In the genomic region with DNA sequence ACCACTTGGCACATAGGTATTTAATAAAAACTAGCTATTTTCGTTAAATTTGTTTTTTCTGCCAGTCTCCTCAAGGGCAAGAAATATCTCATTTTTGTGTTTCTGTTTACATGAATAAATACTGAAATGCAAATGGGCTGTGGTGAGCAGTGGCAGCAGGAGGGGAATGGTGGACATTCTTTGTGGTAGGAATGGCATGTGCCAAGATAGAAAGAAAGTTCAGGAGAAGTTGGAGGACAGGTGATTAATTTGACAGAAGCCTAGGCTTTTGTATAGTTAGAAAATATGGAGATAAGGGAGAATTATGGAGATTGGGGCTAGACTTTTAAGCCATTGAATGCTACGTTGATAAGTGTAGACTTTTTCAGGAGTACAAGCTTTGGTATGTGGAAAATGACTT, we compare ENCODE assay signal across 12 cellular contexts. TPM values are rescaled to one million over a fixed set of nuclear protein-coding genes. Genes with fewer than 3 reads are reported as not detected.
A peak's percentile ranks its signal among the peaks of the same experiment; 100 is the strongest.
DNase-seq lines count a peak whose midpoint lies in the region; ATAC-seq and TF ChIP-seq lines count a peak whose summit lies in the region.
"Had no signal": no experiment of that assay in that cellular context is flagged by ENCODE, and none has a peak within 500 bp of the region (broad histone marks: within the 10 kb centered on the region; RNA-seq: fewer than 3 reads in every experiment).

No MANE protein-coding gene starts in this region.

- H3K4me2 ChIP-seq in SU-DHL-6 (ENCODE audit: low read depth, low read length, poor library complexity, severe bottlenecking): peak overlapping the region; percentile 67

- peaks cover 25% of the 10 kb centered on the region; the same call in 1 of the 2 replicates for H3F3A ChIP-seq in SU-DHL-6 (ENCODE audit: insufficient read depth)

- intact Hi-C loops in thyroid gland (cut with DNase I): no loop called here

- H3K4me1 Mint-ChIP-seq in activated T-cell treated with anti-CD3 and anti-CD28 coated beads, Interleukin-2, amount 50 U/mL, for 72 hours (ENCODE audit: low read depth): peaks cover 95% of the 10 kb centered on the region

- H4K20me1 ChIP-seq in SU-DHL-6 (ENCODE audit: low read depth, low read length): peaks cover 38% of the 10 kb centered on the region

- no peak for DNase-seq in activated T-cell treated with anti-CD3 and anti-CD28 coated beads, Interleukin-2, amount 50 U/mL, for 72 hours
- no peak for DNase-seq in activated T-cell treated with anti-CD3 and anti-CD28 coated beads, Interleukin-2, amount 50 U/mL, for 1 hour
- DNase-seq in effector memory CD4-positive, alpha-beta T cell: no peak
- DNase-seq in thyroid gland: no peak
- no peak for DNase-seq in central memory CD4-positive, alpha-beta T cell
- no peak for DNase-seq in activated CD8-positive, alpha-beta memory T cell treated with anti-CD3 and anti-CD28 coated beads for 24 hours
- DNase-seq: body of pancreas; NCI-H187 treated with DMSO at 0.1 percent for 48 hours; NK-92 treated with Interleukin-12 subunit alpha and Interleukin-12 subunit beta, amount 100 ng/mL, for 24 hours had no signal

- H3K4me3 ChIP-seq in SU-DHL-6 (ENCODE audit: insufficient read depth, low read length, poor library complexity, severe bottlenecking): no peak overlapping the region
- H3K4me3 ChIP-seq in effector memory CD4-positive, alpha-beta T cell (ENCODE audit: insufficient read depth, low read depth, low read length, poor library complexity, severe bottlenecking): peak overlapping the region; percentile 13
- H3K4me3 ChIP-seq in thyroid gland (replicated peaks in 1 of 3): no peak overlapping the region
- H3K4me3 ChIP-seq: body of pancreas, SK-N-MC had no signal

- WGBS in thyroid gland, 2 donors: 33 to 40% methylated on average over 2 of the region's 2 CpGs

- no peaks in the 10 kb centered on the region for H3K27me3 ChIP-seq in SU-DHL-6 (ENCODE audit: low read length)
- no peaks in the 10 kb centered on the region for H3K27me3 ChIP-seq in effector memory CD4-positive, alpha-beta T cell (replicated peaks; ENCODE audit: control insufficient read depth, insufficient read depth, low read length, poor library complexity, severe bottlenecking)
- H3K27me3 ChIP-seq in thyroid gland: no peaks in the 10 kb centered on the region
- H3K27me3 ChIP-seq: body of pancreas had no signal

- H3K9me3 ChIP-seq in SU-DHL-6 (ENCODE audit: insufficient read depth, low read length): no peaks in the 10 kb centered on the region
- H3K9me3 ChIP-seq in effector memory CD4-positive, alpha-beta T cell (ENCODE audit: control insufficient read depth, low read length): no peaks in the 10 kb centered on the region
- H3K9me3 ChIP-seq in thyroid gland: no peaks in the 10 kb centered on the region
- H3K9me3 ChIP-seq: body of pancreas had no signal

- TF ChIP-seq POLR2A in thyroid gland (IDR thresholded peaks at IDR 0.05): no peak

- no peak overlapping the region for H3K9ac ChIP-seq in SU-DHL-6 (ENCODE audit: low read length)

- H2AFZ ChIP-seq in SU-DHL-6 (ENCODE audit: low read depth, low read length, severe bottlenecking): no peak overlapping the region

- H3K27ac ChIP-seq in SU-DHL-6 (ENCODE audit: low read depth, low read length): peak overlapping the region; percentile 12; the same call in 1 of the 2 replicates
- H3K27ac ChIP-seq in effector memory CD4-positive, alpha-beta T cell (ENCODE audit: insufficient read depth, low read length, poor library complexity, severe bottlenecking): peak overlapping the region; percentile 11
- peak overlapping the region; percentile 37 to 50 (median 39) for H3K27ac ChIP-seq in thyroid gland
- H3K27ac ChIP-seq: body of pancreas, SK-N-MC had no signal

- H3K36me3 Mint-ChIP-seq in activated T-cell treated with anti-CD3 and anti-CD28 coated beads, Interleukin-2, amount 50 U/mL, for 72 hours (ENCODE audit: insufficient read depth in 2 of 2): peaks cover 4 to 17% of the 10 kb centered on the region in 2 donors

- no peak for ATAC-seq in activated T-cell treated with anti-CD3 and anti-CD28 coated beads, Interleukin-2, amount 50 U/mL, for 72 hours (replicated peaks in 1 of 2)
- ATAC-seq in GM21528 (IDR thresholded peaks at IDR 0.05; ENCODE audit: low FRiP score, unreplicated experiment): no peak
- ATAC-seq: body of pancreas had no signal

- TF ChIP-seq CTCF in SU-DHL-6 (IDR thresholded peaks at IDR 0.05; ENCODE audit: insufficient read depth, low read length, poor library complexity, severe bottlenecking): no peak
- TF ChIP-seq CTCF in thyroid gland (IDR thresholded peaks at IDR 0.05): no peak

- peak overlapping the region; percentile 76 to 80 for H3K4me3 Mint-ChIP-seq in activated T-cell treated with anti-CD3 and anti-CD28 coated beads, Interleukin-2, amount 50 U/mL, for 72 hours

- H3K27me3 Mint-ChIP-seq in activated T-cell treated with anti-CD3 and anti-CD28 coated beads, Interleukin-2, amount 50 U/mL, for 72 hours (ENCODE audit: low read depth): no peaks in the 10 kb centered on the region

- H3K9me3 Mint-ChIP-seq in activated T-cell treated with anti-CD3 and anti-CD28 coated beads, Interleukin-2, amount 50 U/mL, for 72 hours: no peaks in the 10 kb centered on the region

- H3K27ac Mint-ChIP-seq in activated T-cell treated with anti-CD3 and anti-CD28 coated beads, Interleukin-2, amount 50 U/mL, for 72 hours: peak overlapping the region; percentile 91

- peaks cover 45% of the 10 kb centered on the region for H3K4me1 ChIP-seq in effector memory CD4-positive, alpha-beta T cell (ENCODE audit: control insufficient read depth, insufficient read depth, low read length, poor library complexity, severe bottlenecking)
- peaks cover 43 to 52% of the 10 kb centered on the region in 2 donors for H3K4me1 ChIP-seq in thyroid gland
- H3K4me1 ChIP-seq: body of pancreas had no signal

- peaks cover 100% of the 10 kb centered on the region for H3K79me2 ChIP-seq in SU-DHL-6 (ENCODE audit: insufficient read depth, low read length)

- H3K9me2 ChIP-seq in SU-DHL-6 (replicated peaks; ENCODE audit: insufficient read depth, low read length): no peaks in the 10 kb centered on the region

- H3K36me3 ChIP-seq in SU-DHL-6 (ENCODE audit: low read length) (peaks cover 11% of the 10 kb centered on the region; the same call in 1 of the 2 replicates), thyroid gland (no peaks in the 10 kb centered on the region)
- H3K36me3 ChIP-seq in effector memory CD4-positive, alpha-beta T cell (ENCODE audit: control insufficient read depth, insufficient read depth, low read length): no peaks in the 10 kb centered on the region

RNA-seq across cellular contexts. Expression of a gene that starts 8.6 kb away (rescaled TPM):
- 100 to 1,000 TPM; 216 TPM for total RNA-seq in activated T-cell treated with anti-CD3 and anti-CD28 coated beads, Interleukin-2, amount 50 U/mL, for 72 hours
- total RNA-seq in thyroid gland: 10 to 100 TPM; 54.2 to 91.7 (median 71.9) TPM
